30 cellular contexts compared by ENCODE assay signal in the genomic region with DNA sequence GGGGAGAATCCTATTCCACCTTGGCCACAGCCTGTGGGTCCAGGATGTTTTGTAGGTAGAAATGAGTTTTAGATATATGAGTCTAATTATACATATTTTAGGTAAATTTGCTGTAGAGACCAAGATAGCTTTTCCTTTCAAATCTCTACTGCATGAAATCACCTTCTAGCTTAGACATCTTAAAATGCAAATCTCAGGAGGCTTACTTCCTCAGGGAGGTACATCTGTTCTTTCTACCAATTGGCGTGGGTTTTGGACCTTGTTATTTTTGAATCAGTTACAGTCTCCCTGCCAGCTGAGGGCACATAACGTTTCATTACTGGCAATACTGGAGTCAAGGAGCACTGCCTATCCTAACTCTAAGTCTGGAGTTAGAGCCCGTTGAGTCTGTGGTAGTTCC.
"Had no signal": no experiment of that assay in that cellular context is flagged by ENCODE, and none has a peak within 500 bp of the region (broad histone marks: within the 10 kb centered on the region; RNA-seq: fewer than 3 reads in every experiment).

No MANE protein-coding gene starts in this region.

- H3K4me1 Mint-ChIP-seq: natural killer cell had no signal

- DNase-seq: naive thymus-derived CD4-positive, alpha-beta T cell; natural killer cell; occipital lobe; ovary; posterior cingulate gyrus; psoas muscle; right cardiac atrium; right lobe of liver; sigmoid colon; small intestine; stimulated activated CD4-positive, alpha-beta T cell treated with anti-CD3 and anti-CD28 coated beads, Interleukin-15, amount 100 ng/mL, for 24 hours; stimulated activated CD4-positive, alpha-beta T cell treated with anti-CD3 and anti-CD28 coated beads, Interleukin-2, amount 100 ng/mL, for 24 hours; stimulated activated CD4-positive, alpha-beta T cell treated with anti-CD3 and anti-CD28 coated beads, Interleukin-2, amount 100 ng/mL, for 48 hours; stimulated activated CD4-positive, alpha-beta T cell treated with anti-CD3 and anti-CD28 coated beads, Interleukin-4, amount 100 ng/mL, for 4 hours; stimulated activated CD8-positive, alpha-beta memory T cell treated with anti-CD3 and anti-CD28 coated beads, Interleukin-4, amount 100 ng/mL, for 48 hours; stimulated activated naive B cell treated with anti-CD40 and anti-IgM and Interleukin-4, amounts not matched to agents 10 μg/mL and 1 μg/mL and 100 μg/mL, for 72 hours; stimulated activated naive CD4-positive, alpha-beta T cell treated with Interleukin-2 at 50 U/mL for 16 hours; substantia nigra; testis; tibial artery; transverse colon; upper lobe of right lung; uterus had no signal

- H3K4me3 Mint-ChIP-seq: naive thymus-derived CD4-positive, alpha-beta T cell; natural killer cell; nephron; neural progenitor cell; stimulated activated naive B cell treated with anti-CD40 and anti-IgM and Interleukin-4, amounts not matched to agents 10 μg/mL and 1 μg/mL and 100 μg/mL, for 72 hours; stimulated activated naive CD8-positive, alpha-beta T cell treated with anti-CD3 and anti-CD28 coated beads, Interleukin-15, Interleukin-2, amounts not matched to agents 100 ng/mL and 50 ng/mL, for 24 hours; type B pancreatic cell had no signal

- H3K36me3 ChIP-seq: neural progenitor cell, ovary, right lobe of liver, sigmoid colon, suprapubic skin, tibial artery, transverse colon, upper lobe of right lung, uterus had no signal

- H3K79me2 ChIP-seq: parathyroid adenoma had no signal

- H3K27me3 ChIP-seq: neural progenitor cell, ovary, right lobe of liver, sigmoid colon, suprapubic skin, testis, transverse colon, upper lobe of right lung, uterus had no signal

- H3K9me3 Mint-ChIP-seq: stimulated activated naive CD8-positive, alpha-beta T cell treated with anti-CD3 and anti-CD28 coated beads, Interleukin-15, Interleukin-2, amounts not matched to agents 100 ng/mL and 50 ng/mL, for 24 hours had no signal

- H3K27me3 Mint-ChIP-seq: stimulated activated naive CD8-positive, alpha-beta T cell treated with anti-CD3 and anti-CD28 coated beads, Interleukin-15, Interleukin-2, amounts not matched to agents 100 ng/mL and 50 ng/mL, for 24 hours had no signal

- H3K36me3 Mint-ChIP-seq: naive thymus-derived CD4-positive, alpha-beta T cell; natural killer cell; neural progenitor cell; stimulated activated naive B cell treated with anti-CD40 and anti-IgM and Interleukin-4, amounts not matched to agents 10 μg/mL and 1 μg/mL and 100 μg/mL, for 72 hours; type B pancreatic cell had no signal

- ATAC-seq: naive thymus-derived CD4-positive, alpha-beta T cell; natural killer cell; psoas muscle; right cardiac atrium; right lobe of liver; stimulated activated naive B cell treated with anti-CD40 and anti-IgM and Interleukin-4, amounts not matched to agents 10 μg/mL and 1 μg/mL and 100 μg/mL, for 72 hours; upper lobe of right lung had no signal

- H3K27ac ChIP-seq: neural progenitor cell, ovary, parathyroid adenoma, psoas muscle, right lobe of liver, sigmoid colon, suprapubic skin, testis, tibial artery, transverse colon, upper lobe of right lung, uterus had no signal

- H3K27ac Mint-ChIP-seq: naive thymus-derived CD4-positive, alpha-beta T cell; natural killer cell; nephron; neural progenitor cell; progenitor cell of endocrine pancreas; stimulated activated naive B cell treated with anti-CD40 and anti-IgM and Interleukin-4, amounts not matched to agents 10 μg/mL and 1 μg/mL and 100 μg/mL, for 72 hours; stimulated activated naive CD8-positive, alpha-beta T cell treated with anti-CD3 and anti-CD28 coated beads, Interleukin-15, Interleukin-2, amounts not matched to agents 100 ng/mL and 50 ng/mL, for 24 hours; type B pancreatic cell had no signal

- H2AFZ ChIP-seq: neural progenitor cell, parathyroid adenoma had no signal

- H3K4me3 ChIP-seq: neural progenitor cell, ovary, psoas muscle, right lobe of liver, sigmoid colon, suprapubic skin, testis, tibial artery, transverse colon, upper lobe of right lung, uterus had no signal

- H3K9me3 ChIP-seq: ovary, psoas muscle, right lobe of liver, sigmoid colon, suprapubic skin, testis, tibial artery, transverse colon, upper lobe of right lung, uterus had no signal

- H3K4me1 ChIP-seq: parathyroid adenoma, psoas muscle, right lobe of liver, sigmoid colon, suprapubic skin, testis, transverse colon, upper lobe of right lung, uterus had no signal

- H3K9ac ChIP-seq: neural progenitor cell, parathyroid adenoma had no signal

- H3K4me2 ChIP-seq: neural progenitor cell had no signal
